ENCODE assay signal across 23 cellular contexts in genomic region chr22:50226224-50227165, GRCh38.
"Had no signal": no experiment of that assay in that cellular context is flagged by ENCODE, and none has a peak within 500 bp of the region (broad histone marks: within the 10 kb centered on the region; RNA-seq: fewer than 3 reads in every experiment).

No MANE protein-coding gene starts in this region.

- ATAC-seq: activated CD4-positive, alpha-beta T cell treated with anti-CD3 and anti-CD28 coated beads for 36 hours; activated CD8-positive, alpha-beta memory T cell treated with anti-CD3 and anti-CD28 coated beads, Interleukin-2, amount 10 ng/mL, durations not matched to agents 7 days and 5 days; activated CD8-positive, alpha-beta T cell treated with anti-CD3 and anti-CD28 coated beads, Interleukin-2, amount 10 ng/mL, durations not matched to agents 7 days and 5 days; activated naive CD4-positive, alpha-beta T cell treated with anti-CD3 and anti-CD28 coated beads, Interleukin-2, amount 50 U/mL, for 72 hours; activated T-cell treated with anti-CD3 and anti-CD28 coated beads, Interleukin-2, amount 50 U/mL, for 72 hours; effector memory CD8-positive, alpha-beta T cell; gastroesophageal sphincter; sciatic nerve; stimulated activated effector memory CD8-positive, alpha-beta T cell treated with anti-CD3 and anti-CD28 coated beads, Interleukin-12 subunit alpha, Interleukin-12 subunit beta, amount 100 ng/mL, for 72 hours had no signal

- H3K4me1 ChIP-seq: gastroesophageal sphincter, suprapubic skin, tibial artery had no signal

- H3K4me3 ChIP-seq: gastroesophageal sphincter, ovary, suprapubic skin, tibial artery had no signal

- DNase-seq: activated CD4-positive, alpha-beta T cell treated with anti-CD3 and anti-CD28 coated beads for 36 hours; activated CD4-positive, CD25-positive, alpha-beta regulatory T cell; activated CD8-positive, alpha-beta memory T cell treated with anti-CD3 and anti-CD28 coated beads, Interleukin-2, amount 10 ng/mL, durations not matched to agents 7 days and 5 days; activated CD8-positive, alpha-beta T cell treated with anti-CD3 and anti-CD28 coated beads, Interleukin-2, amount 10 ng/mL, durations not matched to agents 7 days and 5 days; activated naive CD4-positive, alpha-beta T cell; activated T-cell treated with anti-CD3 and anti-CD28 coated beads, Interleukin-2, amount 50 U/mL, for 72 hours; anterior cingulate cortex; cerebellar nuclear complex; cortex of kidney; effector memory CD8-positive, alpha-beta T cell; erythroblast; head of caudate nucleus; hippocampal formation; mesenchymal stem cell; ovary; small intestine; stimulated activated CD4-positive, alpha-beta T cell treated with anti-CD3 and anti-CD28 coated beads, Interleukin-4, amount 100 ng/mL, for 24 hours; tibial artery had no signal

- H3K9me3 ChIP-seq: gastroesophageal sphincter, ovary, suprapubic skin, tibial artery had no signal

- H3K27ac ChIP-seq: gastroesophageal sphincter, ovary, suprapubic skin, tibial artery had no signal

- H3K36me3 ChIP-seq: ovary had no signal

- H3K27me3 ChIP-seq: gastroesophageal sphincter, ovary, suprapubic skin, tibial artery had no signal
